8 cellular contexts compared by ENCODE assay signal in genomic region chr2:106886916-106887758, GRCh38. TPM values are rescaled to one million over a fixed set of nuclear protein-coding genes. Genes with fewer than 3 reads are reported as not detected.
DNase-seq lines count a peak whose midpoint lies in the region; ATAC-seq and TF ChIP-seq lines count a peak whose summit lies in the region.

No MANE protein-coding gene starts in this region.

- no peaks in the 10 kb centered on the region for H3K36me3 Mint-ChIP-seq in Calu3 (ENCODE audit: insufficient read depth, unreplicated experiment)

- intact Hi-C loops in Calu3 (cut with micrococcal nuclease; ENCODE audit: unreplicated experiment) = no loop called here

- peak; percentile 48 for DNase-seq in Caki2 (ENCODE audit: low read depth)
- DNase-seq in NCI-H345 treated with DMSO at 0.1 percent for 48 hours (lab: John Stamatoyannopoulos, UW; ENCODE audit: unreplicated experiment) = peak; percentile 62
- DNase-seq in fibroblast of the aortic adventitia (ENCODE audit: low read depth) = no peak
- no peak for DNase-seq in omental fat pad (ENCODE audit: low spot score)
- DNase-seq in Calu3 = no peak
- no peak for DNase-seq in stimulated activated CD4-positive, alpha-beta T cell treated with anti-CD3 and anti-CD28 coated beads, Interleukin-4, amount 100 ng/mL, for 4 hours
- no peak for DNase-seq in activated T-cell treated with anti-CD3 and anti-CD28 coated beads, Interleukin-2, amount 50 U/mL, for 1 hour

- CTCF ChIA-PET in Calu3 (lab: Charles Lee) = no interaction called here

- H3K27ac Mint-ChIP-seq in Calu3 (ENCODE audit: unreplicated experiment) = no peak overlapping the region

- no peaks in the 10 kb centered on the region for H3K4me1 Mint-ChIP-seq in Calu3 (ENCODE audit: low read depth, unreplicated experiment)

- BruUV-seq in Calu3 (replicated peaks; lab: Mats Ljungman, UMichigan) = no TSS peak

- in situ Hi-C loops in Caki2 (cut with HindIII; ENCODE audit: low pct_unique_long_range_greater_than_20kb, low sequenced_read_pairs) = no loop called here

- H3K27me3 Mint-ChIP-seq in Calu3 (ENCODE audit: unreplicated experiment) = no peaks in the 10 kb centered on the region

- ATAC-seq in omental fat pad (ENCODE audit: low FRiP score) (peak; percentile 52), HG02973 (IDR thresholded peaks at IDR 0.05; ENCODE audit: unreplicated experiment) (no peak)

- peaks cover 3% of the 10 kb centered on the region for H3K9me3 Mint-ChIP-seq in Calu3 (ENCODE audit: low read depth, unreplicated experiment)

- TF ChIP-seq CTCF in fibroblast of the aortic adventitia (IDR thresholded peaks at IDR 0.05; ENCODE audit: insufficient read depth, low read length) (no peak), omental fat pad (IDR thresholded peaks at IDR 0.05) (no peak), Calu3 (IDR thresholded peaks at IDR 0.05; ENCODE audit: unreplicated experiment) (no peak)

- peak overlapping the region; percentile 47 for H3K4me3 ChIP-seq in fibroblast of the aortic adventitia (ENCODE audit: low read depth, low read length)

- H3K4me3 Mint-ChIP-seq in Calu3 (ENCODE audit: low read depth, unreplicated experiment) = no peak overlapping the region

RNA-seq across cellular contexts. Expression of gene ST6GAL2, which starts 1.2 kb away (rescaled TPM):
- not detected in 2 replicates for total RNA-seq in Caki2 (2014; rRNA removed; shearing (Covaris generic); ENCODE audit: low replicate concordance)
- 0.09 and 0.16 TPM in 2 replicates for total RNA-seq in fibroblast of the aortic adventitia (ENCODE audit: low replicate concordance)
- total RNA-seq in omental fat pad = 1 to 10 TPM in 1 of 4 donors, under 1 TPM in 3; 0.13 to 1.7 (median 0.57) TPM
- total RNA-seq in Calu3 (2022) = not detected in 2 replicates

Comparison
In these comparisons a context has a peak if more than half of its experiments do, and no peak if none do; other contexts are left out.
1. DNase-seq: peak in Caki2 (single experiment) and NCI-H345 treated with DMSO at 0.1 percent for 48 hours (single experiment); none in fibroblast of the aortic adventitia (single experiment), omental fat pad (single experiment), Calu3 (single experiment), stimulated activated CD4-positive, alpha-beta T cell treated with anti-CD3 and anti-CD28 coated beads, Interleukin-4, amount 100 ng/mL, for 4 hours (0 of 2) and activated T-cell treated with anti-CD3 and anti-CD28 coated beads, Interleukin-2, amount 50 U/mL, for 1 hour (single experiment).